9 cellular contexts compared by ENCODE assay signal in genomic region chr7:98282727-98283126, GRCh38. TPM values are rescaled to one million over a fixed set of nuclear protein-coding genes. Genes with fewer than 3 reads are reported as not detected.
DNase-seq lines count a peak whose midpoint lies in the region; ATAC-seq, FAIRE-seq and TF ChIP-seq lines count a peak whose summit lies in the region.
"Had no signal": no experiment of that assay in that cellular context is flagged by ENCODE, and none has a peak within 500 bp of the region (broad histone marks: within the 10 kb centered on the region; RNA-seq: fewer than 3 reads in every experiment).

No MANE protein-coding gene starts in this region.

- intact Hi-C loops in CD8-positive, alpha-beta T cell (cut with DNase I, micrococcal nuclease): loop anchor here (2.0 to 10.0 kb wide), 6 partner anchors 48 to 1165 kb away; partner anchors contain the start of genes SDHAF3 (in 2 of the 2), SMURF1 (in 1 of the 2) and TRRAP (in 1 of the 2)

- CTCF ChIA-PET in CD8-positive, alpha-beta T cell (lab: Charles Lee): no interaction called here

- peaks cover 3% of the 10 kb centered on the region for H3K36me3 Mint-ChIP-seq in CD8-positive, alpha-beta T cell

- POLR2A ChIA-PET in CD8-positive, alpha-beta T cell (lab: Charles Lee): interaction anchor here (1.0 to 1.6 kb wide), 2 partner anchors 30 to 31 kb away, joined by 3 to 4 read pairs; no protein-coding TSS in a partner anchor

- H3K4me3 ChIP-seq in CD8-positive, alpha-beta T cell (ENCODE audit: low read depth, low read length): peak overlapping the region; percentile 65
- peak overlapping the region; percentile 78 for H3K4me3 ChIP-seq in epithelial cell of esophagus (ENCODE audit: low read length)
- peak overlapping the region; percentile 95 for H3K4me3 ChIP-seq in osteoblast (ENCODE audit: insufficient read depth, low read length)

- no peaks in the 10 kb centered on the region for H3K9me3 Mint-ChIP-seq in CD8-positive, alpha-beta T cell

- peaks cover 60% of the 10 kb centered on the region for H3K79me2 ChIP-seq in osteoblast (ENCODE audit: insufficient read depth, low read length)

- H3K27me3 Mint-ChIP-seq in CD8-positive, alpha-beta T cell (ENCODE audit: low read depth): no peaks in the 10 kb centered on the region

- peak overlapping the region; percentile 74 for H3K27ac Mint-ChIP-seq in CD8-positive, alpha-beta T cell

- FAIRE-seq in RCC 7860 (lab: Jason Lieb, UNC): no peak

- H3K4me2 ChIP-seq in osteoblast (ENCODE audit: insufficient read depth, low read length): peak overlapping the region; percentile 84

- no peak overlapping the region for H3K27ac ChIP-seq in CD8-positive, alpha-beta T cell (ENCODE audit: low read depth, low read length)
- H3K27ac ChIP-seq in osteoblast (ENCODE audit: low read depth, low read length): peak overlapping the region; percentile 92

- H4K20me1 ChIP-seq in osteoblast (ENCODE audit: insufficient read depth, low read length): peaks cover 23% of the 10 kb centered on the region

- peaks cover 37% of the 10 kb centered on the region for H3K4me1 Mint-ChIP-seq in CD8-positive, alpha-beta T cell (ENCODE audit: low read depth)

- H3K4me3 Mint-ChIP-seq in CD8-positive, alpha-beta T cell: peak overlapping the region; percentile 79

- H2AFZ ChIP-seq in osteoblast (ENCODE audit: low read length): no peak overlapping the region

- H3K9me3 ChIP-seq in CD8-positive, alpha-beta T cell (ENCODE audit: low read length): no peaks in the 10 kb centered on the region
- no peaks in the 10 kb centered on the region for H3K9me3 ChIP-seq in osteoblast (ENCODE audit: low read depth, low read length)

- DNase-seq in CD8-positive, alpha-beta T cell: no peak
- DNase-seq in RCC 7860 (ENCODE audit: low spot score): peak; percentile 24
- no peak for DNase-seq in epithelial cell of esophagus (ENCODE audit: low read depth)
- DNase-seq in osteoblast (ENCODE audit: insufficient read length, low spot score, missing footprints): peak; percentile 67
- no peak for DNase-seq in AG08396 (ENCODE audit: low spot score)
- no peak for DNase-seq in MV-4-11 (lab: John Stamatoyannopoulos, UW)
- DNase-seq in NCI-H146 (lab: John Stamatoyannopoulos, UW): no peak
- DNase-seq: GOT3 had no signal

- H3K36me3 ChIP-seq in CD8-positive, alpha-beta T cell (ENCODE audit: insufficient read depth, low read length): no peaks in the 10 kb centered on the region
- H3K36me3 ChIP-seq in osteoblast (ENCODE audit: insufficient read depth, low read length): peaks cover 6% of the 10 kb centered on the region

- ATAC-seq in CD8-positive, alpha-beta T cell: no peak
- ATAC-seq in GM21576 (IDR thresholded peaks at IDR 0.05; ENCODE audit: unreplicated experiment): no peak

- TF ChIP-seq CTCF in CD8-positive, alpha-beta T cell (IDR thresholded peaks at IDR 0.05): no peak
- TF ChIP-seq CTCF in epithelial cell of esophagus (IDR thresholded peaks at IDR 0.05; ENCODE audit: insufficient read depth, low read depth, low read length, missing control alignments) (no peak), osteoblast (IDR thresholded peaks at IDR 0.05; ENCODE audit: extremely low read depth, low read depth, low read length) (no peak)

- H3K27me3 ChIP-seq in CD8-positive, alpha-beta T cell (ENCODE audit: insufficient read depth, low read length): no peaks in the 10 kb centered on the region
- H3K27me3 ChIP-seq in osteoblast (ENCODE audit: insufficient read depth, low read length): no peaks in the 10 kb centered on the region

- peaks cover 42% of the 10 kb centered on the region for H3K4me1 ChIP-seq in CD8-positive, alpha-beta T cell (ENCODE audit: insufficient read depth, low read length)
- H3K4me1 ChIP-seq in osteoblast (ENCODE audit: insufficient read depth, low read length): peaks cover 56% of the 10 kb centered on the region

RNA-seq across cellular contexts. Expression of gene BRI3, which starts 1.2 kb away (rescaled TPM):
- total RNA-seq in CD8-positive, alpha-beta T cell: 10 to 100 TPM; 70.6 to 70.8 TPM
- total RNA-seq in osteoblast: 95.9 and 113 TPM in 2 replicates

RNA-seq across cellular contexts. Expression of gene TECPR1, which starts 30.7 kb away (rescaled TPM):
- total RNA-seq in CD8-positive, alpha-beta T cell: 10 to 100 TPM; 64.4 to 68.2 TPM
- total RNA-seq in osteoblast: 20.3 and 22.4 TPM in 2 replicates

Comparison
In these comparisons a context has a peak if more than half of its experiments do, and no peak if none do; other contexts are left out.
1. DNase-seq: peak in RCC 7860 (single experiment) and osteoblast (single experiment); none in CD8-positive, alpha-beta T cell (0 of 7), epithelial cell of esophagus (single experiment), AG08396 (single experiment), MV-4-11 (single experiment) and NCI-H146 (single experiment).
2. Peak in every context shown above with its lines, with median percentiles within 50 percentile points of each other: H3K4me3 ChIP-seq.